Comparison of ENCODE assay signal across 20 cellular contexts in the genomic region with DNA sequence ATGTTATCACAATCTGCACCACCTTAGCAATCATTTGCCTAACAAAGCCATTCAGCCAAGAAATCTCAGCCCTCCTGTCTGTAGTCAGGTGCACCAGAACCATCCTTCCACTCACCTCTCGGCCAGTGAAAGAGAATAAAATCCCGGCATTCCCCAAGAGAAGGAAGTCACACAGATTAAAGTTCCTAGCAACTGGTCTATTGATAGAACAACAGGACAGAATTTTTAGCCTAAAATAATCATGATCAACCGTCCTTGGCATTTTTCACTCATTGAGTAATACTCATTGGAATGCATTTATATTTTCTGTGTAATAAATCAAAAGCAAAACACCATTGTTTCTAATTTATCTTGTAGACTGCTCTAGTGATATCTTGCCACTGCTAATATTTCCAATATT.
DNase-seq lines count a peak whose midpoint lies in the region; ATAC-seq, FAIRE-seq and TF ChIP-seq lines count a peak whose summit lies in the region.
"Had no signal": no experiment of that assay in that cellular context is flagged by ENCODE, and none has a peak within 500 bp of the region (broad histone marks: within the 10 kb centered on the region; RNA-seq: fewer than 3 reads in every experiment).

No MANE protein-coding gene starts in this region.

- TF ChIP-seq POLR2A in upper lobe of left lung (IDR thresholded peaks at IDR 0.05), result no peak

- H3K4me3 ChIP-seq in fibroblast of villous mesenchyme (ENCODE audit: low read depth, low read length) (no peak overlapping the region), upper lobe of left lung (no peak overlapping the region)
- H3K4me3 ChIP-seq: skin epidermis had no signal

- no peaks in the 10 kb centered on the region for H3K9me3 ChIP-seq in upper lobe of left lung

- peak; percentile 65 for DNase-seq in GM03348 (ENCODE audit: low spot score)
- DNase-seq in amniotic epithelial cell (ENCODE audit: low read depth), result peak; percentile 13
- peak; percentile 5 for DNase-seq in fibroblast of villous mesenchyme (ENCODE audit: low read depth)
- peak; percentile 42 for DNase-seq in urothelium cell line (ENCODE audit: low spot score)
- no peak for DNase-seq in upper lobe of left lung
- DNase-seq in NCI-H82 (lab: John Stamatoyannopoulos, UW), result no peak
- DNase-seq: activated CD4-positive, alpha-beta T cell treated with anti-CD3 and anti-CD28 coated beads, Interleukin-2, amount 50 U/mL, for 4 hours; activated naive CD4-positive, alpha-beta T cell treated with Interleukin-2 at 50 U/mL for 16 hours; C1 segment of cervical spinal cord; cortex of kidney; hippocampal formation; mesendoderm; NCI-H187; NCI-H446; SIG-M5; stimulated activated CD4-positive, alpha-beta T cell treated with anti-CD3 and anti-CD28 coated beads, Interleukin-4, amount 100 ng/mL, for 1 hour had no signal

- H3K27me3 ChIP-seq in upper lobe of left lung, result no peaks in the 10 kb centered on the region

- WGBS in upper lobe of left lung, 2 donors, result 35 to 62% methylated on average over 3 of the region's 3 CpGs

- H3K4me1 ChIP-seq in upper lobe of left lung, result no peaks in the 10 kb centered on the region

- no peak for FAIRE-seq in urothelium cell line (lab: Jason Lieb, UNC)
- FAIRE-seq: HepG2 had no signal

- no peak for ATAC-seq in HG02938 (IDR thresholded peaks at IDR 0.05; ENCODE audit: unreplicated experiment)
- ATAC-seq in upper lobe of left lung (ENCODE audit: low FRiP score in 2 of 2), result no peak
- ATAC-seq: HepG2; natural killer cell treated with Interleukin-12 subunit alpha and Interleukin-12 subunit beta and Interleukin-15 and Interleukin-18, amount 100 ng/mL, for 72 hours had no signal

- TF ChIP-seq EP300 in upper lobe of left lung (IDR thresholded peaks at IDR 0.05), result no peak

- H3K27ac ChIP-seq in upper lobe of left lung, result no peak overlapping the region
- H3K27ac ChIP-seq: skin epidermis had no signal

- H3K36me3 ChIP-seq in upper lobe of left lung, result no peaks in the 10 kb centered on the region

- TF ChIP-seq CTCF in fibroblast of villous mesenchyme (IDR thresholded peaks at IDR 0.05; ENCODE audit: insufficient read depth, low read depth, low read length) (no peak), upper lobe of left lung (IDR thresholded peaks at IDR 0.05) (no peak)

Comparison
In these comparisons a context has a peak if more than half of its experiments do, and no peak if none do; other contexts are left out.
1. DNase-seq: peak in GM03348 (single experiment), amniotic epithelial cell (single experiment), fibroblast of villous mesenchyme (single experiment) and urothelium cell line (single experiment); none in upper lobe of left lung (0 of 2) and NCI-H82 (single experiment).